In genomic region chr7:4006687-4007086, GRCh38 we compare ENCODE assay signal across 1 cellular context.
TF ChIP-seq lines count a peak whose summit lies in the region.

No MANE protein-coding gene starts in this region.

TF ChIP-seq in HepG2, 621 proteins besides CTCF, POLR2A, EP300 and RAD21 (continued from another document):
- TF ChIP-seq ZNF296 (CRISPR knock-in tag; conservative IDR thresholded peaks at IDR 0.05) (no peak), PRMT3 (CRISPR knock-in tag; IDR thresholded peaks at IDR 0.05; ENCODE audit: borderline replicate concordance, low read depth) (no peak), BRCA1 (CRISPR knock-in tag; IDR thresholded peaks at IDR 0.05) (no peak), GLI4 (CRISPR knock-in tag; IDR thresholded peaks at IDR 0.05; ENCODE audit: borderline replicate concordance) (no peak), CBFB (CRISPR knock-in tag; IDR thresholded peaks at IDR 0.05) (no peak), FIP1L1 (IDR thresholded peaks at IDR 0.05; ENCODE audit: borderline replicate concordance, insufficient read depth, low read depth, low read length) (no peak), ZNF136 (CRISPR knock-in tag; IDR thresholded peaks at IDR 0.05; ENCODE audit: low read depth) (no peak), ZNF792 (CRISPR knock-in tag; IDR thresholded peaks at IDR 0.05) (peak; percentile 33; the same call in 1 of the 2 replicates), SMAD1 (CRISPR knock-in tag; IDR thresholded peaks at IDR 0.05; ENCODE audit: borderline replicate concordance, low read depth) (no peak), ZBTB21 (CRISPR knock-in tag; IDR thresholded peaks at IDR 0.05) (no peak), ZNF687 (CRISPR knock-in tag; IDR thresholded peaks at IDR 0.05) (peak; percentile 80), HMG20A (CRISPR knock-in tag; IDR thresholded peaks at IDR 0.05; ENCODE audit: borderline replicate concordance) (no peak), ZNF326 (CRISPR knock-in tag; IDR thresholded peaks at IDR 0.05; ENCODE audit: borderline replicate concordance) (no peak), GPN1 (CRISPR knock-in tag; IDR thresholded peaks at IDR 0.05; ENCODE audit: borderline replicate concordance) (no peak), HNRNPK (IDR thresholded peaks at IDR 0.05; ENCODE audit: low read depth, low read length, poor library complexity, severe bottlenecking) (no peak), SP1 (IDR thresholded peaks at IDR 0.05) (no peak), SP1 (CRISPR knock-in tag; IDR thresholded peaks at IDR 0.05) (no peak), ZNF775 (CRISPR knock-in tag; IDR thresholded peaks at IDR 0.05; ENCODE audit: borderline replicate concordance) (no peak), KLF13 (CRISPR knock-in tag; IDR thresholded peaks at IDR 0.05) (no peak), ZNF589 (CRISPR knock-in tag; conservative IDR thresholded peaks at IDR 0.05) (no peak), ZNF746 (CRISPR knock-in tag; IDR thresholded peaks at IDR 0.05) (no peak), ZSCAN22 (CRISPR knock-in tag; IDR thresholded peaks at IDR 0.05) (no peak), NFE2L2 (IDR thresholded peaks at IDR 0.05; ENCODE audit: low read length) (no peak), FOXK1 (CRISPR knock-in tag; IDR thresholded peaks at IDR 0.05; ENCODE audit: borderline replicate concordance, low read depth) (peak; percentile 86), ZNF496 (CRISPR knock-in tag; IDR thresholded peaks at IDR 0.05; ENCODE audit: insufficient replicate concordance) (no peak), SALL2 (CRISPR knock-in tag; IDR thresholded peaks at IDR 0.05) (no peak), ZNF841 (CRISPR knock-in tag; IDR thresholded peaks at IDR 0.05; ENCODE audit: borderline replicate concordance) (no peak), ZSCAN21 (CRISPR knock-in tag; IDR thresholded peaks at IDR 0.05; ENCODE audit: borderline replicate concordance) (no peak), ELF4 (CRISPR knock-in tag; IDR thresholded peaks at IDR 0.05; ENCODE audit: borderline replicate concordance) (no peak), ZNF878 (CRISPR knock-in tag; IDR thresholded peaks at IDR 0.05) (0 out of 2 replicates have a peak, but pooled peaks have one; percentile 32), ATAD3A (CRISPR knock-in tag; IDR thresholded peaks at IDR 0.05) (no peak), MTF2 (CRISPR knock-in tag; IDR thresholded peaks at IDR 0.05; ENCODE audit: borderline replicate concordance) (no peak), CREBL2 (CRISPR knock-in tag; IDR thresholded peaks at IDR 0.05; ENCODE audit: borderline replicate concordance) (no peak), TGIF2 (CRISPR knock-in tag; IDR thresholded peaks at IDR 0.05) (no peak), ONECUT2 (CRISPR knock-in tag; IDR thresholded peaks at IDR 0.05) (no peak), AGO2 (optimal IDR thresholded peaks at IDR 0.05; ENCODE audit: low read depth, low read length) (no peak), ZNF367 (CRISPR knock-in tag; IDR thresholded peaks at IDR 0.05; ENCODE audit: borderline replicate concordance) (no peak), KDM2A (CRISPR knock-in tag; IDR thresholded peaks at IDR 0.05; ENCODE audit: borderline replicate concordance, low read depth) (no peak), ZNF556 (CRISPR knock-in tag; IDR thresholded peaks at IDR 0.05; ENCODE audit: borderline replicate concordance) (no peak), KLF15 (CRISPR knock-in tag; IDR thresholded peaks at IDR 0.05; ENCODE audit: borderline replicate concordance) (no peak), RBM22 (optimal IDR thresholded peaks at IDR 0.05; ENCODE audit: low read length) (no peak), TCF7 (IDR thresholded peaks at IDR 0.05; ENCODE audit: low read depth) (peak; percentile 42; the same call in 1 of the 2 replicates), ASH2L (IDR thresholded peaks at IDR 0.05; ENCODE audit: insufficient read length, low read depth, low read length) (peak; percentile 86), ZNF512 (CRISPR knock-in tag; IDR thresholded peaks at IDR 0.05) (no peak), TMF1 (CRISPR knock-in tag; IDR thresholded peaks at IDR 0.05; ENCODE audit: low read depth) (no peak), MXD3 (CRISPR knock-in tag; IDR thresholded peaks at IDR 0.05) (no peak), NCOA5 (CRISPR knock-in tag; IDR thresholded peaks at IDR 0.05) (no peak), ZFP37 (CRISPR knock-in tag; IDR thresholded peaks at IDR 0.05; ENCODE audit: borderline replicate concordance) (no peak), DPF2 (CRISPR knock-in tag; IDR thresholded peaks at IDR 0.05; ENCODE audit: borderline replicate concordance, low read depth) (peak; percentile 67; the same call in 1 of the 2 replicates), ZNF276 (CRISPR knock-in tag; IDR thresholded peaks at IDR 0.05; ENCODE audit: low read depth) (no peak)
- TF ChIP-seq, protein P1, sequence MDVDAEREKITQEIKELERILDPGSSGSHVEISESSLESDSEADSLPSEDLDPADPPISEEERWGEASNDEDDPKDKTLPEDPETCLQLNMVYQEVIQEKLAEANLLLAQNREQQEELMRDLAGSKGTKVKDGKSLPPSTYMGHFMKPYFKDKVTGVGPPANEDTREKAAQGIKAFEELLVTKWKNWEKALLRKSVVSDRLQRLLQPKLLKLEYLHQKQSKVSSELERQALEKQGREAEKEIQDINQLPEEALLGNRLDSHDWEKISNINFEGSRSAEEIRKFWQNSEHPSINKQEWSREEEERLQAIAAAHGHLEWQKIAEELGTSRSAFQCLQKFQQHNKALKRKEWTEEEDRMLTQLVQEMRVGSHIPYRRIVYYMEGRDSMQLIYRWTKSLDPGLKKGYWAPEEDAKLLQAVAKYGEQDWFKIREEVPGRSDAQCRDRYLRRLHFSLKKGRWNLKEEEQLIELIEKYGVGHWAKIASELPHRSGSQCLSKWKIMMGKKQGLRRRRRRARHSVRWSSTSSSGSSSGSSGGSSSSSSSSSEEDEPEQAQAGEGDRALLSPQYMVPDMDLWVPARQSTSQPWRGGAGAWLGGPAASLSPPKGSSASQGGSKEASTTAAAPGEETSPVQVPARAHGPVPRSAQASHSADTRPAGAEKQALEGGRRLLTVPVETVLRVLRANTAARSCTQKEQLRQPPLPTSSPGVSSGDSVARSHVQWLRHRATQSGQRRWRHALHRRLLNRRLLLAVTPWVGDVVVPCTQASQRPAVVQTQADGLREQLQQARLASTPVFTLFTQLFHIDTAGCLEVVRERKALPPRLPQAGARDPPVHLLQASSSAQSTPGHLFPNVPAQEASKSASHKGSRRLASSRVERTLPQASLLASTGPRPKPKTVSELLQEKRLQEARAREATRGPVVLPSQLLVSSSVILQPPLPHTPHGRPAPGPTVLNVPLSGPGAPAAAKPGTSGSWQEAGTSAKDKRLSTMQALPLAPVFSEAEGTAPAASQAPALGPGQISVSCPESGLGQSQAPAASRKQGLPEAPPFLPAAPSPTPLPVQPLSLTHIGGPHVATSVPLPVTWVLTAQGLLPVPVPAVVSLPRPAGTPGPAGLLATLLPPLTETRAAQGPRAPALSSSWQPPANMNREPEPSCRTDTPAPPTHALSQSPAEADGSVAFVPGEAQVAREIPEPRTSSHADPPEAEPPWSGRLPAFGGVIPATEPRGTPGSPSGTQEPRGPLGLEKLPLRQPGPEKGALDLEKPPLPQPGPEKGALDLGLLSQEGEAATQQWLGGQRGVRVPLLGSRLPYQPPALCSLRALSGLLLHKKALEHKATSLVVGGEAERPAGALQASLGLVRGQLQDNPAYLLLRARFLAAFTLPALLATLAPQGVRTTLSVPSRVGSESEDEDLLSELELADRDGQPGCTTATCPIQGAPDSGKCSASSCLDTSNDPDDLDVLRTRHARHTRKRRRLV (CRISPR knock-in tag; IDR thresholded peaks at IDR 0.05): no peak
- TF ChIP-seq, protein P2, sequence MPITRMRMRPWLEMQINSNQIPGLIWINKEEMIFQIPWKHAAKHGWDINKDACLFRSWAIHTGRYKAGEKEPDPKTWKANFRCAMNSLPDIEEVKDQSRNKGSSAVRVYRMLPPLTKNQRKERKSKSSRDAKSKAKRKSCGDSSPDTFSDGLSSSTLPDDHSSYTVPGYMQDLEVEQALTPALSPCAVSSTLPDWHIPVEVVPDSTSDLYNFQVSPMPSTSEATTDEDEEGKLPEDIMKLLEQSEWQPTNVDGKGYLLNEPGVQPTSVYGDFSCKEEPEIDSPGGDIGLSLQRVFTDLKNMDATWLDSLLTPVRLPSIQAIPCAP (CRISPR knock-in tag; IDR thresholded peaks at IDR 0.05; ENCODE audit: low read depth): no peak
- TF ChIP-seq, protein P3, sequence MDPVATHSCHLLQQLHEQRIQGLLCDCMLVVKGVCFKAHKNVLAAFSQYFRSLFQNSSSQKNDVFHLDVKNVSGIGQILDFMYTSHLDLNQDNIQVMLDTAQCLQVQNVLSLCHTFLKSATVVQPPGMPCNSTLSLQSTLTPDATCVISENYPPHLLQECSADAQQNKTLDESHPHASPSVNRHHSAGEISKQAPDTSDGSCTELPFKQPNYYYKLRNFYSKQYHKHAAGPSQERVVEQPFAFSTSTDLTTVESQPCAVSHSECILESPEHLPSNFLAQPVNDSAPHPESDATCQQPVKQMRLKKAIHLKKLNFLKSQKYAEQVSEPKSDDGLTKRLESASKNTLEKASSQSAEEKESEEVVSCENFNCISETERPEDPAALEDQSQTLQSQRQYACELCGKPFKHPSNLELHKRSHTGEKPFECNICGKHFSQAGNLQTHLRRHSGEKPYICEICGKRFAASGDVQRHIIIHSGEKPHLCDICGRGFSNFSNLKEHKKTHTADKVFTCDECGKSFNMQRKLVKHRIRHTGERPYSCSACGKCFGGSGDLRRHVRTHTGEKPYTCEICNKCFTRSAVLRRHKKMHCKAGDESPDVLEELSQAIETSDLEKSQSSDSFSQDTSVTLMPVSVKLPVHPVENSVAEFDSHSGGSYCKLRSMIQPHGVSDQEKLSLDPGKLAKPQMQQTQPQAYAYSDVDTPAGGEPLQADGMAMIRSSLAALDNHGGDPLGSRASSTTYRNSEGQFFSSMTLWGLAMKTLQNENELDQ (CRISPR knock-in tag; IDR thresholded peaks at IDR 0.05; ENCODE audit: borderline replicate concordance): no peak
